ENCODE assay signal across 9 cellular contexts in genomic region chr17:59311051-59311468, GRCh38. TPM values are rescaled to one million over a fixed set of nuclear protein-coding genes. Genes with fewer than 3 reads are reported as not detected.
DNase-seq lines count a peak whose midpoint lies in the region; ATAC-seq, FAIRE-seq and TF ChIP-seq lines count a peak whose summit lies in the region.
"Had no signal": no experiment of that assay in that cellular context is flagged by ENCODE, and none has a peak within 500 bp of the region (broad histone marks: within the 10 kb centered on the region; RNA-seq: fewer than 3 reads in every experiment).

No MANE protein-coding gene starts in this region.

- POLR2A ChIA-PET in H1 (lab: Charles Lee; ENCODE audit: partially characterized antibody): no interaction called here

- no peak overlapping the region for H2BK15ac ChIP-seq in H1 (ENCODE audit: low read length)
- H2BK15ac ChIP-seq in mesenchymal stem cell (ENCODE audit: low read depth, poor library complexity, severe bottlenecking): no peak overlapping the region

- H2BK120ac ChIP-seq in H1 (replicated peaks; ENCODE audit: low read depth, low read length) (no peak overlapping the region), mesenchymal stem cell (ENCODE audit: low read depth, low read length) (no peak overlapping the region)

- H4K91ac ChIP-seq in H1 (replicated peaks; ENCODE audit: insufficient read length, low read length) (no peak overlapping the region), mesenchymal stem cell (ENCODE audit: low read length) (no peak overlapping the region)

- ATAC-seq in HG03097 (IDR thresholded peaks at IDR 0.05; ENCODE audit: low FRiP score, unreplicated experiment) (peak; percentile 56), GM19467 (IDR thresholded peaks at IDR 0.05; ENCODE audit: unreplicated experiment) (no peak)

- H3K23ac ChIP-seq in H1 (ENCODE audit: insufficient read length) (no peak overlapping the region), mesenchymal stem cell (ENCODE audit: low read length in 2 of 2) (no peak overlapping the region)

- no peak overlapping the region for H3K4ac ChIP-seq in H1 (replicated peaks; ENCODE audit: insufficient read length, low read depth, low read length)
- H3K4ac ChIP-seq in mesenchymal stem cell (ENCODE audit: low read depth in 1 of 2, low read length in 2 of 2): no peak overlapping the region

- H3K9ac ChIP-seq in H1 (replicated peaks in 1 of 4; ENCODE audit: extremely low read depth in 1 of 4, low read depth in 3 of 4, low read length in 3 of 4): no peak overlapping the region
- H3K9ac ChIP-seq in mesenchymal stem cell (ENCODE audit: low read length): no peak overlapping the region

- DNase-seq in GDM1 (lab: John Stamatoyannopoulos, UW) (peak; percentile 39), NCI-H2227 treated with DMSO at 0.1 percent for 48 hours (lab: John Stamatoyannopoulos, UW) (peak; percentile 76), H1 (ENCODE audit: low read depth in 1 of 2, low spot score in 2 of 2) (no peak), mesenchymal stem cell (peak; percentile 74), type B pancreatic cell (ENCODE audit: extremely low spot score, unreplicated experiment) (no peak)

- no peaks in the 10 kb centered on the region for H3K27me3 Mint-ChIP-seq in type B pancreatic cell
- H3K27me3 Mint-ChIP-seq: activated naive CD8-positive, alpha-beta T cell had no signal

- peaks cover 7% of the 10 kb centered on the region for H3K4me1 Mint-ChIP-seq in type B pancreatic cell (ENCODE audit: unreplicated experiment)

- H3K4me3 Mint-ChIP-seq in type B pancreatic cell: no peak overlapping the region
- H3K4me3 Mint-ChIP-seq: activated naive CD8-positive, alpha-beta T cell had no signal

- H3K4me2 ChIP-seq in H1 (ENCODE audit: insufficient read depth in 1 of 2, low read depth in 2 of 2, low read length in 2 of 2): no peak overlapping the region
- H3K4me2 ChIP-seq in mesenchymal stem cell (ENCODE audit: low read length, poor library complexity, severe bottlenecking): no peak overlapping the region

- H3K4me1 ChIP-seq in H1 (replicated peaks in 1 of 4; ENCODE audit: control insufficient read depth in 3 of 4, insufficient read depth in 4 of 4, low read length in 3 of 4): no peaks in the 10 kb centered on the region
- no peaks in the 10 kb centered on the region for H3K4me1 ChIP-seq in mesenchymal stem cell (ENCODE audit: control insufficient read depth, insufficient read depth, low read depth, low read length)

- H3K9me3 Mint-ChIP-seq in type B pancreatic cell: no peaks in the 10 kb centered on the region

- H3K79me1 ChIP-seq in H1 (ENCODE audit: low read depth, low read length) (no peaks in the 10 kb centered on the region), mesenchymal stem cell (replicated peaks; ENCODE audit: low read length, poor library complexity, severe bottlenecking) (no peaks in the 10 kb centered on the region)

- H3K27ac ChIP-seq in VCaP (peak overlapping the region; percentile 55), H1 (ENCODE audit: low read depth, low read length) (no peak overlapping the region), mesenchymal stem cell (ENCODE audit: low read length, poor library complexity, severe bottlenecking) (no peak overlapping the region)

- H3K18ac ChIP-seq in H1 (ENCODE audit: extremely low read depth, low read length): no peak overlapping the region
- H3K18ac ChIP-seq in mesenchymal stem cell (ENCODE audit: low read depth in 1 of 2, low read length in 2 of 2): no peak overlapping the region

- no peak overlapping the region for H2BK20ac ChIP-seq in H1 (ENCODE audit: low read length)

- H3K4me3 ChIP-seq in H1 (ENCODE audit: extremely low read depth in 1 of 4, insufficient read depth in 2 of 4, low read depth in 3 of 4, low read length in 4 of 4) (no peak overlapping the region), mesenchymal stem cell (ENCODE audit: insufficient read depth in 1 of 2, low read depth in 1 of 2, low read length in 2 of 2) (no peak overlapping the region)

- TF ChIP-seq RAD21 in H1 (IDR thresholded peaks at IDR 0.05 in 1 of 2, conservative IDR thresholded peaks at IDR 0.05 in 1 of 2; ENCODE audit: low read depth in 2 of 2, low read length in 2 of 2): peak; percentile 93 to 95

- H2AFZ ChIP-seq in H1 (ENCODE audit: low read length) (no peak overlapping the region), mesenchymal stem cell (ENCODE audit: low read depth, low read length) (no peak overlapping the region)

- no peaks in the 10 kb centered on the region for H4K20me1 ChIP-seq in H1 (replicated peaks in 1 of 2; ENCODE audit: control insufficient read depth in 1 of 2, insufficient read depth in 2 of 2, low read length in 2 of 2)

- no peaks in the 10 kb centered on the region for H3K23me2 ChIP-seq in H1 (ENCODE audit: low read depth, low read length)

- no peak for TF ChIP-seq POLR2A in H1 (IDR thresholded peaks at IDR 0.05; ENCODE audit: control extremely low read depth in 1 of 2, low read depth in 2 of 2, low read length in 2 of 2)

- H3K36me3 Mint-ChIP-seq in type B pancreatic cell: no peaks in the 10 kb centered on the region
- H3K36me3 Mint-ChIP-seq: activated naive CD8-positive, alpha-beta T cell had no signal

- no peak overlapping the region for H2AK5ac ChIP-seq in H1 (ENCODE audit: low read depth, low read length)
- H2AK5ac ChIP-seq in mesenchymal stem cell (ENCODE audit: low read length, severe bottlenecking): no peak overlapping the region

- no peak for TF ChIP-seq EP300 in H1 (IDR thresholded peaks at IDR 0.05; ENCODE audit: borderline replicate concordance in 1 of 2, low read depth in 2 of 2, low read length in 2 of 2)

- WGBS in H1 (ENCODE audit: extremely low coverage in 1 of 2, insufficient coverage in 1 of 2, insufficient read length in 1 of 2, insufficient replicate concordance in 2 of 2, low coverage in 1 of 2, low lambda C conversion rate in 2 of 2, missing lambda C conversion rate in 1 of 2), 2 experiments: 17% methylated on average over 5 of the region's 5 CpGs; no CpG with 5 or more reads in 1 of the 2 experiments
- WGBS in mesenchymal stem cell: 17% methylated on average over 2 of the region's 5 CpGs

- H2BK12ac ChIP-seq in H1 (ENCODE audit: low read depth, low read length) (no peak overlapping the region), mesenchymal stem cell (ENCODE audit: low read length in 2 of 2) (no peak overlapping the region)

- no peaks in the 10 kb centered on the region for H3K27me3 ChIP-seq in H1 (replicated peaks in 1 of 4; ENCODE audit: control insufficient read depth in 3 of 4, extremely low read depth in 1 of 4, insufficient read depth in 3 of 4, low read length in 3 of 4)
- no peaks in the 10 kb centered on the region for H3K27me3 ChIP-seq in mesenchymal stem cell (ENCODE audit: control insufficient read depth in 1 of 2, insufficient read depth in 1 of 2, low read length in 2 of 2)

- H3K56ac ChIP-seq in H1 (replicated peaks; ENCODE audit: insufficient read length, low read depth, low read length): no peak overlapping the region

- TF ChIP-seq CTCF in VCaP (conservative IDR thresholded peaks at IDR 0.05) (peak; percentile 81), H1 (IDR thresholded peaks at IDR 0.05; ENCODE audit: control extremely low read depth in 1 of 3, insufficient read depth in 1 of 3, low read depth in 1 of 3, low read length in 3 of 3) (peak in 2 of 3 experiments; percentile 77 to 86; a peak in 3 of 4 replicates), type B pancreatic cell (conservative IDR thresholded peaks at IDR 0.05) (peak; percentile 93)

- CTCF ChIA-PET in H1 (lab: Charles Lee; ENCODE audit: partially characterized antibody): interaction anchor here (0.7 to 18.5 kb wide), 32 partner anchors 10 to 580 kb away, joined by 3 to 299 read pairs (median 4); partner anchors contain the start of gene YPEL2

- no peak overlapping the region for H3K14ac ChIP-seq in H1 (ENCODE audit: insufficient read length)
- no peak overlapping the region for H3K14ac ChIP-seq in mesenchymal stem cell (ENCODE audit: low read length in 2 of 2)

- no peaks in the 10 kb centered on the region for H3K36me3 ChIP-seq in H1 (ENCODE audit: control insufficient read depth in 2 of 4, insufficient read depth in 4 of 4, low read length in 3 of 4)
- H3K36me3 ChIP-seq in mesenchymal stem cell (ENCODE audit: control insufficient read depth in 1 of 2, insufficient read depth in 2 of 2, low read depth in 1 of 2, low read length in 2 of 2): no peaks in the 10 kb centered on the region

- H3K27ac Mint-ChIP-seq in type B pancreatic cell: no peak overlapping the region
- H3K27ac Mint-ChIP-seq: activated naive CD8-positive, alpha-beta T cell had no signal

- H2BK5ac ChIP-seq in H1 (ENCODE audit: low read depth, low read length) (no peak overlapping the region), mesenchymal stem cell (ENCODE audit: low read depth, low read length, poor library complexity, severe bottlenecking) (no peak overlapping the region)

- H3K79me2 ChIP-seq in H1 (ENCODE audit: control insufficient read depth in 1 of 2, insufficient read depth in 2 of 2, low read length in 2 of 2): no peaks in the 10 kb centered on the region

- H3K9me3 ChIP-seq in H1 (ENCODE audit: insufficient read depth in 2 of 2, low read depth in 1 of 2, low read length in 1 of 2) (no peaks in the 10 kb centered on the region), mesenchymal stem cell (ENCODE audit: control insufficient read depth, low read length) (no peaks in the 10 kb centered on the region)

- H4K8ac ChIP-seq in H1 (ENCODE audit: extremely low read depth, insufficient read depth, low read length) (no peak overlapping the region), mesenchymal stem cell (ENCODE audit: low read length) (no peak overlapping the region)

- peak; percentile 79 for FAIRE-seq in H1 (lab: Jason Lieb, UNC)

- H4K5ac ChIP-seq in H1 (ENCODE audit: insufficient read length, low read depth, low read length): no peak overlapping the region

TF ChIP-seq in H1, 55 proteins besides CTCF, POLR2A, EP300 and RAD21 (continues in another document):
- TF ChIP-seq KDM1A (IDR thresholded peaks at IDR 0.05; ENCODE audit: borderline replicate concordance, low read length) (no peak), NRF1 (IDR thresholded peaks at IDR 0.05; ENCODE audit: low read depth, low read length) (no peak), RFX5 (IDR thresholded peaks at IDR 0.05; ENCODE audit: borderline replicate concordance, low read depth, low read length) (no peak), POU5F1 (IDR thresholded peaks at IDR 0.05; ENCODE audit: low read depth, low read length) (no peak)

RNA-seq across cellular contexts. Expression of gene YPEL2, which starts 20.4 kb away (rescaled TPM):
- 3.2 and 3.5 TPM in 2 replicates for total RNA-seq in H1 (2021; fragmentation: NEBNext Ultra II Directional; extraction: Animal tissue kit (Norgen Biotek cat#: 25700))
- 1.4 and 1.6 TPM in 2 replicates for polyA plus RNA-seq in H1 (2011; rRNA removed)
- polyA plus RNA-seq in H1 (2011; cell fraction: cytosol; rRNA removed): 2.1 TPM
- polyA plus RNA-seq in H1 (2011; cell fraction: nucleus; rRNA removed): 2.4 TPM
- polyA plus RNA-seq in H1 (2012, experiment 1 of 2): 1.8 to 2.8 TPM (median 2.2 TPM) in 4 replicates
- polyA plus RNA-seq in H1 (2012, experiment 2 of 2): 0.28 TPM
- 1.1 TPM for polyA plus RNA-seq in H1 (2013, experiment 1 of 2)
- polyA plus RNA-seq in H1 (2013, experiment 2 of 2): 1.3 TPM
- 6.0 and 6.5 TPM in 2 replicates for polyA minus RNA-seq in H1 (2011; rRNA and poly(A)+ RNA removed)
- 4.3 TPM for polyA minus RNA-seq in H1 (2011; cell fraction: cytosol; rRNA and poly(A)+ RNA removed)
- polyA minus RNA-seq in H1 (2011; cell fraction: nucleus; rRNA and poly(A)+ RNA removed): 5.6 TPM
- 10.5 TPM for polyA plus RNA-seq in mesenchymal stem cell (2013, experiment 1 of 2)
- polyA plus RNA-seq in mesenchymal stem cell (2013, experiment 2 of 2): 10.8 TPM
- total RNA-seq in type B pancreatic cell (ENCODE audit: low replicate concordance): 11.0 and 14.7 TPM in 2 replicates

Comparison
In these comparisons a context has a peak if more than half of its experiments do, and no peak if none do; other contexts are left out.
1. DNase-seq: peak in GDM1 (single experiment), NCI-H2227 treated with DMSO at 0.1 percent for 48 hours (single experiment) and mesenchymal stem cell (single experiment); none in H1 (0 of 2) and type B pancreatic cell (single experiment).
2. Peak in every context shown above with its lines, with median percentiles within 50 percentile points of each other: CTCF ChIP-seq.